ENCODE assay signal across 24 cellular contexts in genomic region chr12:4951601-4952000, GRCh38.
"Had no signal": no experiment of that assay in that cellular context is flagged by ENCODE, and none has a peak within 500 bp of the region (broad histone marks: within the 10 kb centered on the region; RNA-seq: fewer than 3 reads in every experiment).

No MANE protein-coding gene starts in this region.

- H3K9me3 ChIP-seq: heart left ventricle had no signal

- H3K27ac ChIP-seq: brain microvascular endothelial cell, coronary artery, dorsolateral prefrontal cortex, heart left ventricle had no signal

- H3K4me3 ChIP-seq: coronary artery, dorsolateral prefrontal cortex, heart left ventricle had no signal

- H3K4me1 ChIP-seq: heart left ventricle had no signal

- H3K27me3 ChIP-seq: brain microvascular endothelial cell had no signal

- H3K36me3 ChIP-seq: brain microvascular endothelial cell, heart left ventricle had no signal

- DNase-seq: activated CD4-positive, alpha-beta memory T cell treated with anti-CD3 and anti-CD28 coated beads, Interleukin-2, amount 10 ng/mL, durations not matched to agents 7 days and 5 days; activated CD4-positive, alpha-beta T cell treated with anti-CD3 and anti-CD28 coated beads for 1 hour; activated CD4-positive, alpha-beta T cell treated with anti-CD3 and anti-CD28 coated beads for 4 hours; activated CD4-positive, alpha-beta T cell treated with anti-CD3 and anti-CD28 coated beads, Interleukin-2, amount 10 ng/mL, durations not matched to agents 7 days and 5 days; activated CD4-positive, alpha-beta T cell treated with anti-CD3 and anti-CD28 coated beads, Interleukin-2, amount 50 U/mL, for 4 hours; activated CD8-positive, alpha-beta memory T cell treated with anti-CD3 and anti-CD28 coated beads, Interleukin-2, amount 50 U/mL, for 48 hours; activated effector memory CD4-positive, alpha-beta T cell treated with Interleukin-2 at 50 U/mL for 16 hours; activated gamma-delta T cell treated with Interleukin-2 at 50 U/mL for 16 hours; activated naive CD4-positive, alpha-beta T cell treated with anti-CD3 and anti-CD28 coated beads, Interleukin-2, amount 50 U/mL, for 16 hours; activated naive CD4-positive, alpha-beta T cell treated with Interleukin-2 at 50 U/mL for 16 hours; activated T-cell treated with anti-CD3 and anti-CD28 coated beads for 4 hours; activated T-cell treated with anti-CD3 and anti-CD28 coated beads, Interleukin-2, amount 50 U/mL, for 24 hours; activated T-cell treated with anti-CD3 and anti-CD28 coated beads, Interleukin-2, amount 50 U/mL, for 72 hours; amniotic stem cell; anterior cingulate cortex; brain microvascular endothelial cell; dorsolateral prefrontal cortex; effector memory CD4-positive, alpha-beta T cell; endodermal cell; foreskin fibroblast; glutamatergic neuron; heart left ventricle; T-helper 2 cell had no signal
